In genomic region chr12:15584366-15585041, GRCh38 we compare ENCODE assay signal across 8 cellular contexts.
DNase-seq lines count a peak whose midpoint lies in the region; ATAC-seq, FAIRE-seq and TF ChIP-seq lines count a peak whose summit lies in the region.

No MANE protein-coding gene starts in this region.

- H4K20me1 ChIP-seq in H1 (replicated peaks in 1 of 2; ENCODE audit: control insufficient read depth in 1 of 2, insufficient read depth in 2 of 2, low read length in 2 of 2), result no peaks in the 10 kb centered on the region

- H3K27me3 ChIP-seq in H1 (replicated peaks in 1 of 4; ENCODE audit: control insufficient read depth in 3 of 4, extremely low read depth in 1 of 4, insufficient read depth in 3 of 4, low read length in 3 of 4), result no peaks in the 10 kb centered on the region

- no peak overlapping the region for H3K27ac Mint-ChIP-seq in natural killer cell

- H3K4me3 Mint-ChIP-seq in natural killer cell, result no peak overlapping the region

- WGBS in H1 (ENCODE audit: extremely low coverage in 1 of 2, insufficient coverage in 1 of 2, insufficient read length in 1 of 2, insufficient replicate concordance in 2 of 2, low coverage in 1 of 2, low lambda C conversion rate in 2 of 2, missing lambda C conversion rate in 1 of 2), 2 experiments, result 31% methylated on average over 3 of the region's 3 CpGs; no CpG with 5 or more reads in 1 of the 2 experiments

- H3K36me3 ChIP-seq in H1 (ENCODE audit: control insufficient read depth in 2 of 4, insufficient read depth in 4 of 4, low read length in 3 of 4), result no peaks in the 10 kb centered on the region; a peak in 1 of 8 replicates

- no peak overlapping the region for H2BK120ac ChIP-seq in H1 (replicated peaks; ENCODE audit: low read depth, low read length)

- H3K36me3 Mint-ChIP-seq in natural killer cell, result no peaks in the 10 kb centered on the region

- no peak overlapping the region for H3K27ac ChIP-seq in H1 (ENCODE audit: low read depth, low read length)

- H3K4me3 ChIP-seq in H1 (ENCODE audit: extremely low read depth in 1 of 4, insufficient read depth in 2 of 4, low read depth in 3 of 4, low read length in 4 of 4), result no peak overlapping the region

- ATAC-seq in HG03442 (IDR thresholded peaks at IDR 0.05; ENCODE audit: unreplicated experiment) (peak; percentile 61), natural killer cell (no peak), GM21447 (IDR thresholded peaks at IDR 0.05; ENCODE audit: unreplicated experiment) (no peak)

- H3K4me1 ChIP-seq in H1 (replicated peaks in 1 of 4; ENCODE audit: control insufficient read depth in 3 of 4, insufficient read depth in 4 of 4, low read length in 3 of 4), result no peaks in the 10 kb centered on the region

- no peak overlapping the region for H2BK15ac ChIP-seq in H1 (ENCODE audit: low read length)

- H3K9me3 Mint-ChIP-seq in natural killer cell, result no peaks in the 10 kb centered on the region

- intact Hi-C loops in natural killer cell (cut with micrococcal nuclease), result loop anchor here (1.0 to 10.0 kb wide), 2 partner anchors 52 to 310 kb away; no protein-coding TSS in a partner anchor

- no peaks in the 10 kb centered on the region for H3K79me2 ChIP-seq in H1 (ENCODE audit: control insufficient read depth in 1 of 2, insufficient read depth in 2 of 2, low read length in 2 of 2)

- TF ChIP-seq EP300 in H1 (IDR thresholded peaks at IDR 0.05; ENCODE audit: borderline replicate concordance in 1 of 2, low read depth in 2 of 2, low read length in 2 of 2), result no peak

- H3K9me3 ChIP-seq in H1 (ENCODE audit: insufficient read depth in 2 of 2, low read depth in 1 of 2, low read length in 1 of 2), result peaks cover 6 to 7% of the 10 kb centered on the region in 2 experiments; a peak in 3 of 4 replicates

- H2AK5ac ChIP-seq in H1 (ENCODE audit: low read depth, low read length), result no peak overlapping the region

- peaks cover 0 to 2% of the 10 kb centered on the region in 2 donors for H3K27me3 Mint-ChIP-seq in natural killer cell (ENCODE audit: low read depth in 2 of 2)

- CTCF ChIA-PET in H1 (lab: Charles Lee; ENCODE audit: partially characterized antibody), result interaction anchor here (0.5 to 7.5 kb wide), 47 partner anchors 9 to 860 kb away, joined by 3 to 76 read pairs (median 5); no protein-coding TSS in a partner anchor

- H3K9ac ChIP-seq in H1 (replicated peaks in 1 of 4; ENCODE audit: extremely low read depth in 1 of 4, low read depth in 3 of 4, low read length in 3 of 4), result no peak overlapping the region

- peak in 2 of 3 experiments; percentile 25 to 67; a peak in 2 of 4 replicates for TF ChIP-seq CTCF in H1 (IDR thresholded peaks at IDR 0.05; ENCODE audit: control extremely low read depth in 1 of 3, insufficient read depth in 1 of 3, low read depth in 1 of 3, low read length in 3 of 3)
- peak; percentile 42 for TF ChIP-seq CTCF in natural killer cell (IDR thresholded peaks at IDR 0.05)

- peak in 5 of 6 experiments; percentile 6 to 60 (median 30) for DNase-seq in stimulated activated naive CD4-positive, alpha-beta T cell (lab: John Stamatoyannopoulos, UW)
- DNase-seq in stimulated activated naive CD4-positive, alpha-beta T cell treated with Interleukin-2 at 50 U/mL for 16 hours (lab: John Stamatoyannopoulos, UW), result no peak
- DNase-seq in RCC 7860 (ENCODE audit: low spot score) (no peak), H1 (ENCODE audit: low read depth in 1 of 2, low spot score in 2 of 2) (no peak), natural killer cell (no peak), NCI-H524 treated with DMSO at 0.1 percent for 48 hours (lab: John Stamatoyannopoulos, UW) (no peak)

- H2BK12ac ChIP-seq in H1 (ENCODE audit: low read depth, low read length), result no peak overlapping the region

- H2BK5ac ChIP-seq in H1 (ENCODE audit: low read depth, low read length), result no peak overlapping the region

- H3K4me1 Mint-ChIP-seq in natural killer cell, result no peaks in the 10 kb centered on the region

- peak; percentile 43 for FAIRE-seq in RCC 7860 (lab: Jason Lieb, UNC)
- FAIRE-seq in H1 (lab: Jason Lieb, UNC), result peak; percentile 28

- H2BK20ac ChIP-seq in H1 (ENCODE audit: low read length), result no peak overlapping the region

- no peaks in the 10 kb centered on the region for H3K23me2 ChIP-seq in H1 (ENCODE audit: low read depth, low read length)

- no peaks in the 10 kb centered on the region for H3K79me1 ChIP-seq in H1 (ENCODE audit: low read depth, low read length)

- no peak overlapping the region for H3K14ac ChIP-seq in H1 (ENCODE audit: insufficient read length)

- no peak overlapping the region for H4K8ac ChIP-seq in H1 (ENCODE audit: extremely low read depth, insufficient read depth, low read length)

- H3K56ac ChIP-seq in H1 (replicated peaks; ENCODE audit: insufficient read length, low read depth, low read length), result no peak overlapping the region

- no peak for TF ChIP-seq POLR2A in H1 (IDR thresholded peaks at IDR 0.05; ENCODE audit: control extremely low read depth in 1 of 2, low read depth in 2 of 2, low read length in 2 of 2)

- H4K5ac ChIP-seq in H1 (ENCODE audit: insufficient read length, low read depth, low read length), result no peak overlapping the region

- no peak overlapping the region for H3K23ac ChIP-seq in H1 (ENCODE audit: insufficient read length)

- no peak overlapping the region for H3K4ac ChIP-seq in H1 (replicated peaks; ENCODE audit: insufficient read length, low read depth, low read length)

- TF ChIP-seq RAD21 in H1 (IDR thresholded peaks at IDR 0.05 in 1 of 2, conservative IDR thresholded peaks at IDR 0.05 in 1 of 2; ENCODE audit: low read depth in 2 of 2, low read length in 2 of 2), result peak; percentile 57 to 59

- no peak overlapping the region for H3K4me2 ChIP-seq in H1 (ENCODE audit: insufficient read depth in 1 of 2, low read depth in 2 of 2, low read length in 2 of 2)

- POLR2A ChIA-PET in H1 (lab: Charles Lee; ENCODE audit: partially characterized antibody), result no interaction called here

- H3K18ac ChIP-seq in H1 (ENCODE audit: extremely low read depth, low read length), result no peak overlapping the region

- H2AFZ ChIP-seq in H1 (ENCODE audit: low read length), result no peak overlapping the region

- H4K91ac ChIP-seq in H1 (replicated peaks; ENCODE audit: insufficient read length, low read length), result no peak overlapping the region

TF ChIP-seq in H1, 55 proteins besides CTCF, POLR2A, EP300 and RAD21 (continues in another document):
- TF ChIP-seq MAFK (IDR thresholded peaks at IDR 0.05; ENCODE audit: low read depth, low read length) (no peak), PHF8 (conservative IDR thresholded peaks at IDR 0.05; ENCODE audit: low read depth, low read length) (no peak), SP1 (IDR thresholded peaks at IDR 0.05; ENCODE audit: low read depth, low read length) (no peak)

Comparison
In these comparisons a context has a peak if more than half of its experiments do, and no peak if none do; other contexts are left out.
1. DNase-seq: peak in stimulated activated naive CD4-positive, alpha-beta T cell (5 of 6); none in stimulated activated naive CD4-positive, alpha-beta T cell treated with Interleukin-2 at 50 U/mL for 16 hours (single experiment), RCC 7860 (single experiment), H1 (0 of 2), natural killer cell (single experiment) and NCI-H524 treated with DMSO at 0.1 percent for 48 hours (single experiment).